ENCODE assay signal across 18 cellular contexts in the genomic region with DNA sequence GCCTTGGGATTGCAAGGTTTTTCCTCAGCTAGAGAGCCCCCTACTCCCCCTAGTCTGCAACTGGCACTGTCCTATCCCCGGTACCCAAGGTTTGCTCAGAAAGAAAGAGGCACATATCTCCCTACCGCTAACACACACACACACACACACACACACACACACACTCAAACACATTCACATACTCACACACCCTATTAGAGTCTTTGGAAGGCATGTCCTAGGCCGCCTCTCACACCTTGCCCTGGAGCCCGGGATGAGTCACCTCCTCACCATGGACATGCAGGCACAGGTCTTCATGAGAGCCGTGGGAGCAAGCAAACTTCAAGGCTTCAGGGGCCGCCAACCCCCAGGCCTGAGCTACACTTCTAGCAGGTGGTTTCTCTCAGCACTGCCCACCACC. TPM values are rescaled to one million over a fixed set of nuclear protein-coding genes. Genes with fewer than 3 reads are reported as not detected.
DNase-seq lines count a peak whose midpoint lies in the region; FAIRE-seq and TF ChIP-seq lines count a peak whose summit lies in the region.
"Had no signal": no experiment of that assay in that cellular context is flagged by ENCODE, and none has a peak within 500 bp of the region (broad histone marks: within the 10 kb centered on the region; RNA-seq: fewer than 3 reads in every experiment).

No MANE protein-coding gene starts in this region.

- no peaks in the 10 kb centered on the region for H3K36me3 ChIP-seq in spleen
- H3K36me3 ChIP-seq: SJSA1 had no signal

- no peaks in the 10 kb centered on the region for H3K36me3 Mint-ChIP-seq in MCF 10A (ENCODE audit: insufficient read depth, unreplicated experiment)
- H3K36me3 Mint-ChIP-seq: CD4-positive, CD25-positive, alpha-beta regulatory T cell had no signal

- no peak for TF ChIP-seq CTCF in MCF 10A (IDR thresholded peaks at IDR 0.05; ENCODE audit: unreplicated experiment)
- TF ChIP-seq CTCF in spleen (IDR thresholded peaks at IDR 0.05 in 8 of 11, conservative IDR thresholded peaks at IDR 0.05 in 3 of 11): no peak

- no peak overlapping the region for H3K4me3 Mint-ChIP-seq in MCF 10A (ENCODE audit: unreplicated experiment)
- H3K4me3 Mint-ChIP-seq: CD4-positive, CD25-positive, alpha-beta regulatory T cell had no signal

- no peak for TF ChIP-seq POLR2A in spleen (IDR thresholded peaks at IDR 0.05)

- H3K27ac Mint-ChIP-seq in MCF 10A (ENCODE audit: low read depth, unreplicated experiment): peak overlapping the region; percentile 63
- H3K27ac Mint-ChIP-seq: CD4-positive, CD25-positive, alpha-beta regulatory T cell had no signal

- no peaks in the 10 kb centered on the region for H3K4me1 ChIP-seq in spleen

- no peaks in the 10 kb centered on the region for H3K9me3 ChIP-seq in spleen
- H3K9me3 ChIP-seq: SJSA1 had no signal

- intact Hi-C loops in MCF 10A (cut with micrococcal nuclease) (no loop called here), spleen (cut with DNase I; ENCODE audit: low total_unique reads) (no loop called here)

- no peak overlapping the region for H3K4me3 ChIP-seq in spleen
- H3K4me3 ChIP-seq: SJSA1 had no signal

- peaks cover 16% of the 10 kb centered on the region for H3K27me3 Mint-ChIP-seq in MCF 10A (ENCODE audit: insufficient read depth, unreplicated experiment)
- H3K27me3 Mint-ChIP-seq: CD4-positive, CD25-positive, alpha-beta regulatory T cell had no signal

- no peak overlapping the region for H3K27ac ChIP-seq in spleen
- H3K27ac ChIP-seq: KMS-11, SJSA1 had no signal

- H3K4me1 Mint-ChIP-seq in MCF 10A (ENCODE audit: insufficient read depth, unreplicated experiment): peaks cover 17% of the 10 kb centered on the region
- H3K4me1 Mint-ChIP-seq: CD4-positive, CD25-positive, alpha-beta regulatory T cell had no signal

- CTCF ChIA-PET in MCF 10A (lab: Yijun Ruan, JAX): interaction anchor here (0.6 to 1.5 kb wide), 3 partner anchors 10 to 86 kb away, joined by 3 to 4 read pairs (median 4); no protein-coding TSS in a partner anchor

- WGBS in spleen, 5 donors: 88 to 97% (median 95%) methylated on average over 5 to 6 of the region's 6 CpGs

- POLR2A ChIA-PET in MCF 10A (lab: Yijun Ruan, JAX): interaction anchor here (1.0 to 1.8 kb wide), 2 partner anchors 94 to 287 kb away, joined by 3 to 9 read pairs; a partner anchor contains a TSS

- H3K9me3 Mint-ChIP-seq in MCF 10A (ENCODE audit: unreplicated experiment): no peaks in the 10 kb centered on the region
- H3K9me3 Mint-ChIP-seq: CD4-positive, CD25-positive, alpha-beta regulatory T cell had no signal

- BruUV-seq in MCF 10A (replicated peaks; lab: Mats Ljungman, UMichigan): no TSS peak

- no peaks in the 10 kb centered on the region for H3K27me3 ChIP-seq in spleen (replicated peaks in 1 of 7)
- H3K27me3 ChIP-seq: SJSA1 had no signal

- no peak for FAIRE-seq in urothelium cell line (lab: Jason Lieb, UNC)
- FAIRE-seq: HepG2 had no signal

- DNase-seq in LoVo (ENCODE audit: low spot score) (peak; percentile 2), MCF 10A (ENCODE audit: unreplicated experiment) (peak; percentile 94), islet precursor cell (peak; percentile 87), urothelium cell line (ENCODE audit: low spot score) (peak; percentile 43), NCI-H2171 treated with DMSO at 0.1 percent for 48 hours (lab: John Stamatoyannopoulos, UW) (no peak), spleen (no peak), NCI-H2081 (lab: John Stamatoyannopoulos, UW) (no peak)
- DNase-seq: ACHN; Calu3; CD4-positive, CD25-positive, alpha-beta regulatory T cell; GF-D8; NCI-H1417; NCI-H1930; NCI-H524; RPMI8226 had no signal

RNA-seq across cellular contexts. Expression of a gene that starts 49.2 kb away (rescaled TPM):
- total RNA-seq in MCF 10A (2022) (12.6 and 14.1 TPM in 2 replicates), spleen (10 to 100 TPM; 13.2 to 22.2 (median 15.8) TPM)
- polyA plus RNA-seq in spleen: 10 to 100 TPM in 1 of 3 donors, 1 to 10 TPM in 2; 8.6 to 10.1 (median 9.1) TPM

Comparison
In these comparisons a context has a peak if more than half of its experiments do, and no peak if none do; other contexts are left out.
1. DNase-seq: peak in LoVo (single experiment), MCF 10A (single experiment), islet precursor cell (single experiment) and urothelium cell line (single experiment); none in NCI-H2171 treated with DMSO at 0.1 percent for 48 hours (single experiment), spleen (single experiment) and NCI-H2081 (0 of 2).